ENCODE assay signal across 13 cellular contexts in the genomic region with DNA sequence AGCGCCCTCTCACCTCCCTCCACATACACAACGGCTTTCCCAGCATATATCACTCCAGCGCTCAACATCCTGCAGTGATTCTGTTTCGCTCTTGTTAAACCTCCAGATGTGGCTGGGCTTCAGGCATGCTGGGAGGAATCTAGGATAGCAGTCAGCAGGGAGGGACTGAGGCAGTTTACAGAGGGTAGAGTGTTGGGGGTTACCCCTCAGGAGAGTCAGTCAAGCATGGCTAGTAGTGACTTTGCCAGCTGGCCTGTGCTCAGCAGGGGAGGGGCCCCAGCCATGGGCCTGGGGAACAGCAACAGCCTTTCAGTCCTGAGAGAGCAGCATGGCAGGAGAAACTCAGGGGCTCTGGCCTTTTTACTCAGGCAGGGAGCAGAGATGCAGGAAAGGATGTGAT.
DNase-seq lines count a peak whose midpoint lies in the region; ATAC-seq and TF ChIP-seq lines count a peak whose summit lies in the region.
"Had no signal": no experiment of that assay in that cellular context is flagged by ENCODE, and none has a peak within 500 bp of the region (broad histone marks: within the 10 kb centered on the region; RNA-seq: fewer than 3 reads in every experiment).

No MANE protein-coding gene starts in this region.

- H3K4me3 ChIP-seq in BE2C (ENCODE audit: low read depth, low read length), result no peak overlapping the region
- H3K4me3 ChIP-seq in WERI-Rb-1 (ENCODE audit: low read depth, low read length), result no peak overlapping the region
- H3K4me3 ChIP-seq in adrenal gland, result no peak overlapping the region
- H3K4me3 ChIP-seq: body of pancreas, lung had no signal

- TF ChIP-seq POLR2A in adrenal gland (IDR thresholded peaks at IDR 0.05), result no peak

- H3K9me3 ChIP-seq in BE2C (no peaks in the 10 kb centered on the region), WERI-Rb-1 (ENCODE audit: severe bottlenecking) (no peaks in the 10 kb centered on the region), adrenal gland (replicated peaks in 1 of 3) (no peaks in the 10 kb centered on the region)
- H3K9me3 ChIP-seq: body of pancreas had no signal

- no peaks in the 10 kb centered on the region for H3K27me3 ChIP-seq in BE2C
- H3K27me3 ChIP-seq in WERI-Rb-1 (ENCODE audit: insufficient read depth, low read depth, severe bottlenecking), result no peaks in the 10 kb centered on the region
- no peaks in the 10 kb centered on the region for H3K27me3 ChIP-seq in adrenal gland
- H3K27me3 ChIP-seq: body of pancreas had no signal

- WGBS in adrenal gland, 4 donors, result 66 to 83% (median 77%) methylated on average over 4 of the region's 4 CpGs

- no peak for TF ChIP-seq CTCF in BE2C (IDR thresholded peaks at IDR 0.05; ENCODE audit: low read depth, low read length)
- no peak for TF ChIP-seq CTCF in WERI-Rb-1 (IDR thresholded peaks at IDR 0.05; ENCODE audit: low read depth, low read length)
- TF ChIP-seq CTCF in adrenal gland (IDR thresholded peaks at IDR 0.05), result no peak

- DNase-seq in BE2C (peak; percentile 82), NCI-H1105 treated with DMSO at 0.1 percent for 48 hours (lab: John Stamatoyannopoulos, UW) (peak; percentile 6), WERI-Rb-1 (peak; percentile 50), medulla oblongata (ENCODE audit: extremely low spot score) (peak; percentile 15), adrenal gland (no peak), DMS153 treated with DMSO at 0.1 percent for 48 hours (lab: John Stamatoyannopoulos, UW; ENCODE audit: unreplicated experiment) (no peak)
- DNase-seq: activated CD8-positive, alpha-beta memory T cell treated with anti-CD3 and anti-CD28 coated beads for 24 hours; body of pancreas; Calu3; NCI-H1436 had no signal

- H3K27ac ChIP-seq in WERI-Rb-1 (no peak overlapping the region), adrenal gland (no peak overlapping the region)
- H3K27ac ChIP-seq: body of pancreas had no signal

- H3K4me1 ChIP-seq in BE2C (peaks cover 9% of the 10 kb centered on the region), adrenal gland (replicated peaks in 1 of 2) (no peaks in the 10 kb centered on the region)
- H3K4me1 ChIP-seq: body of pancreas had no signal

- intact Hi-C loops in adrenal gland (cut with DNase I), result no loop called here

- H3K36me3 ChIP-seq in BE2C, result no peaks in the 10 kb centered on the region
- no peaks in the 10 kb centered on the region for H3K36me3 ChIP-seq in WERI-Rb-1
- H3K36me3 ChIP-seq in adrenal gland (replicated peaks in 1 of 2), result no peaks in the 10 kb centered on the region

- no peak for ATAC-seq in GM21737 (IDR thresholded peaks at IDR 0.05; ENCODE audit: unreplicated experiment)
- no peak for ATAC-seq in GM19397 (IDR thresholded peaks at IDR 0.05; ENCODE audit: unreplicated experiment)
- ATAC-seq: body of pancreas had no signal

Comparison
In these comparisons a context has a peak if more than half of its experiments do, and no peak if none do; other contexts are left out.
1. DNase-seq: peak in BE2C (single experiment), NCI-H1105 treated with DMSO at 0.1 percent for 48 hours (single experiment), WERI-Rb-1 (single experiment) and medulla oblongata (single experiment); none in adrenal gland (0 of 7) and DMS153 treated with DMSO at 0.1 percent for 48 hours (single experiment).